ENCODE assay signal across 8 cellular contexts in genomic region chr3:46979958-46980497, GRCh38. TPM values are rescaled to one million over a fixed set of nuclear protein-coding genes. Genes with fewer than 3 reads are reported as not detected.
A peak's percentile ranks its signal among the peaks of the same experiment; 100 is the strongest.
DNase-seq lines count a peak whose midpoint lies in the region; ATAC-seq and TF ChIP-seq lines count a peak whose summit lies in the region.

No MANE protein-coding gene starts in this region.

- CTCF ChIA-PET in AG04449 (lab: Yijun Ruan, JAX): interaction anchor here (0.9 to 2.5 kb wide), 5 partner anchors 19 to 71 kb away, joined by 4 to 11 read pairs (median 4); no protein-coding TSS in a partner anchor

- peak; percentile 13 for ATAC-seq in GM19025 (IDR thresholded peaks at IDR 0.05; ENCODE audit: low read depth, unreplicated experiment)
- ATAC-seq in central memory CD8-positive, alpha-beta T cell (replicated peaks; ENCODE audit: extremely low read depth, poor library complexity, severe bottlenecking): peak; percentile 5

- peak overlapping the region; percentile 76 for H3K4me3 ChIP-seq in AG04449 (ENCODE audit: low read depth, low read length)

- TF ChIP-seq CTCF in AG04449 (IDR thresholded peaks at IDR 0.05; ENCODE audit: insufficient read depth, low read length, missing control alignments) (no peak), mesothelial cell of epicardium (IDR thresholded peaks at IDR 0.05; ENCODE audit: unreplicated experiment) (no peak)

- H3K9me3 ChIP-seq in KOPT-K1 (ENCODE audit: insufficient read depth, low read length, poor library complexity, severe bottlenecking): no peaks in the 10 kb centered on the region

- peak overlapping the region; percentile 90 for H3K27ac ChIP-seq in KOPT-K1 (ENCODE audit: low read depth, low read length, poor library complexity, severe bottlenecking)

- H3K36me3 ChIP-seq in KOPT-K1 (ENCODE audit: insufficient read depth, low read length): no peaks in the 10 kb centered on the region

- peak overlapping the region; percentile 82 for H3K27ac Mint-ChIP-seq in central memory CD8-positive, alpha-beta T cell (ENCODE audit: low read depth)
- H3K27ac Mint-ChIP-seq in mesothelial cell of epicardium: peak overlapping the region; percentile 72

- H3K27me3 Mint-ChIP-seq in central memory CD8-positive, alpha-beta T cell: no peaks in the 10 kb centered on the region
- H3K27me3 Mint-ChIP-seq in mesothelial cell of epicardium (ENCODE audit: low read depth): no peaks in the 10 kb centered on the region

- no peak for DNase-seq in AG04449 (ENCODE audit: low read depth, low spot score)
- DNase-seq in central memory CD8-positive, alpha-beta T cell (ENCODE audit: low spot score in 2 of 2): no peak
- no peak for DNase-seq in mesothelial cell of epicardium (ENCODE audit: low spot score in 2 of 2, unreplicated experiment in 2 of 2)
- no peak for DNase-seq in globus pallidus (ENCODE audit: low spot score)
- DNase-seq in HuH-7.5 (ENCODE audit: low spot score): no peak
- no peak for DNase-seq in NCI-H2196 (lab: John Stamatoyannopoulos, UW; ENCODE audit: unreplicated experiment)

- peaks cover 57% of the 10 kb centered on the region for H3K4me1 Mint-ChIP-seq in central memory CD8-positive, alpha-beta T cell
- H3K4me1 Mint-ChIP-seq in mesothelial cell of epicardium: peaks cover 46% of the 10 kb centered on the region

- H3K4me3 Mint-ChIP-seq in central memory CD8-positive, alpha-beta T cell: peak overlapping the region; percentile 85
- H3K4me3 Mint-ChIP-seq in mesothelial cell of epicardium: peak overlapping the region; percentile 73

- peaks cover 18% of the 10 kb centered on the region for H3K36me3 Mint-ChIP-seq in central memory CD8-positive, alpha-beta T cell (ENCODE audit: insufficient read depth)
- H3K36me3 Mint-ChIP-seq in mesothelial cell of epicardium: no peaks in the 10 kb centered on the region

- POLR2A ChIA-PET in AG04449 (lab: Yijun Ruan, JAX): interaction anchor here (0.7 to 1.0 kb wide), 3 partner anchors 17 to 184 kb away, joined by 3 to 7 read pairs (median 4); partner anchors contain the start of gene SETD2

- no peaks in the 10 kb centered on the region for H3K9me3 Mint-ChIP-seq in central memory CD8-positive, alpha-beta T cell
- no peaks in the 10 kb centered on the region for H3K9me3 Mint-ChIP-seq in mesothelial cell of epicardium

RNA-seq across cellular contexts. Expression of gene NBEAL2, which starts 0.6 kb away (rescaled TPM):
- total RNA-seq in mesothelial cell of epicardium: 83.5 to 86.9 TPM (median 84.2 TPM) in 3 replicates

RNA-seq across cellular contexts. Expression of gene CCDC12, which starts 3.5 kb away (rescaled TPM):
- 49.7 to 52.4 TPM (median 50.5 TPM) in 3 replicates for total RNA-seq in mesothelial cell of epicardium
